Comparison of ENCODE assay signal across 10 cellular contexts in the genomic region with DNA sequence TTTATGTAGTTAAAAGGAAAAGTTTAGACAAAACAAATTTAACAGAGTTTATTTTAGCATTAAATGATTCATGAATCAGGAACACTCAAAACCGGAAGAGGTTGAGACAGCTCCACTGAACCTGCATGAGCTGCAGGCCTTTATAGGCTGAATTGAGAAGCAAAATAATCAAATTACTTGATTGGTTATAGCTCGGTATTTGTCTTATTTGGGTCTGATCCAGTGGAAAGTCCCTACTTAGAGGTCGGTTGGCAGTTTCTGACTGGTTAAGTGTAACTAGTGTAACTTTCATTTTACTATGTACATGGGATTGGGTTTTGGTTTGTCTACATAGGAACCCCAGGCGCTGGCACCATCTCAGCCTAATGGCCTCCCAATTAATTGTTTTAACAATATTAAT.
A peak's percentile ranks its signal among the peaks of the same experiment; 100 is the strongest.
DNase-seq lines count a peak whose midpoint lies in the region; ATAC-seq and TF ChIP-seq lines count a peak whose summit lies in the region.
"Had no signal": no experiment of that assay in that cellular context is flagged by ENCODE, and none has a peak within 500 bp of the region (broad histone marks: within the 10 kb centered on the region; RNA-seq: fewer than 3 reads in every experiment).

No MANE protein-coding gene starts in this region.

- H3K4me1 Mint-ChIP-seq in activated CD4-positive, alpha-beta memory T cell treated with anti-CD3 and anti-CD28 coated beads for 36 hours (ENCODE audit: low read depth) = peaks cover 10% of the 10 kb centered on the region

- H3K27ac Mint-ChIP-seq in activated CD4-positive, alpha-beta memory T cell treated with anti-CD3 and anti-CD28 coated beads for 36 hours = no peak overlapping the region
- H3K27ac Mint-ChIP-seq: activated T-helper 1 cell treated with anti-CD3 and anti-CD28 coated beads, Interleukin-12 subunit alpha, Interleukin-12 subunit beta, Interleukin-2, Interleukin-4 antibody, amounts not matched to agents 30 ng/mL and 10 ng/mL and 1 ng/mL, durations not matched to agents 14 hours and 24 hours and 36 hours had no signal

- peaks cover 7% of the 10 kb centered on the region for H3K9me3 Mint-ChIP-seq in activated CD4-positive, alpha-beta memory T cell treated with anti-CD3 and anti-CD28 coated beads for 36 hours

- CTCF ChIA-PET in activated CD4-positive, alpha-beta memory T cell treated with anti-CD3 and anti-CD28 coated beads for 36 hours (lab: Charles Lee) = no interaction called here

- ATAC-seq in HG03565 (IDR thresholded peaks at IDR 0.05; ENCODE audit: unreplicated experiment) (peak; percentile 49), HG02970 (IDR thresholded peaks at IDR 0.05; ENCODE audit: low FRiP score, unreplicated experiment) (no peak)
- ATAC-seq: Panc1 had no signal

- TF ChIP-seq CTCF in GM20000 (IDR thresholded peaks at IDR 0.05; ENCODE audit: extremely low read depth, missing control alignments) = no peak

- no peaks in the 10 kb centered on the region for H3K36me3 Mint-ChIP-seq in activated CD4-positive, alpha-beta memory T cell treated with anti-CD3 and anti-CD28 coated beads for 36 hours

- DNase-seq in Daoy (ENCODE audit: low read depth) (peak; percentile 53), GM20000 (ENCODE audit: low spot score) (peak; percentile 26), iris pigment epithelial cell (ENCODE audit: low read depth) (peak; percentile 91), NCI-H345 treated with DMSO at 0.1 percent for 48 hours (lab: John Stamatoyannopoulos, UW; ENCODE audit: unreplicated experiment) (no peak), middle frontal gyrus (ENCODE audit: extremely low spot score, low spot score) (no peak)
- no peak for DNase-seq in activated CD4-positive, alpha-beta memory T cell treated with anti-CD3 and anti-CD28 coated beads for 36 hours

- no peak overlapping the region for H3K4me3 Mint-ChIP-seq in activated CD4-positive, alpha-beta memory T cell treated with anti-CD3 and anti-CD28 coated beads for 36 hours
- H3K4me3 Mint-ChIP-seq: activated T-helper 1 cell treated with anti-CD3 and anti-CD28 coated beads, Interleukin-12 subunit alpha, Interleukin-12 subunit beta, Interleukin-2, Interleukin-4 antibody, amounts not matched to agents 30 ng/mL and 10 ng/mL and 1 ng/mL, durations not matched to agents 14 hours and 24 hours and 36 hours had no signal

- H3K27me3 Mint-ChIP-seq in activated CD4-positive, alpha-beta memory T cell treated with anti-CD3 and anti-CD28 coated beads for 36 hours = no peaks in the 10 kb centered on the region

- POLR2A ChIA-PET in activated CD4-positive, alpha-beta memory T cell treated with anti-CD3 and anti-CD28 coated beads for 36 hours (lab: Charles Lee) = no interaction called here

- intact Hi-C loops in activated CD4-positive, alpha-beta memory T cell treated with anti-CD3 and anti-CD28 coated beads for 36 hours (cut with micrococcal nuclease) = no loop called here

Comparison
In these comparisons a context has a peak if more than half of its experiments do, and no peak if none do; other contexts are left out.
1. DNase-seq: peak in Daoy (single experiment), GM20000 (single experiment) and iris pigment epithelial cell (single experiment); none in activated CD4-positive, alpha-beta memory T cell treated with anti-CD3 and anti-CD28 coated beads for 36 hours (single experiment), NCI-H345 treated with DMSO at 0.1 percent for 48 hours (single experiment) and middle frontal gyrus (single experiment).